ENCODE assay signal across 8 cellular contexts in genomic region chr2:37982147-37982582, GRCh38. TPM values are rescaled to one million over a fixed set of nuclear protein-coding genes. Genes with fewer than 3 reads are reported as not detected.
DNase-seq lines count a peak whose midpoint lies in the region; ATAC-seq and TF ChIP-seq lines count a peak whose summit lies in the region.

No MANE protein-coding gene starts in this region.

- H3K4me3 Mint-ChIP-seq in WTC11 = peak overlapping the region; percentile 51
- no peak overlapping the region for H3K4me3 Mint-ChIP-seq in central memory CD8-positive, alpha-beta T cell

- H3K27me3 Mint-ChIP-seq in WTC11 (ENCODE audit: low read depth) = no peaks in the 10 kb centered on the region
- H3K27me3 Mint-ChIP-seq in central memory CD8-positive, alpha-beta T cell = no peaks in the 10 kb centered on the region

- peak; percentile 77 for TF ChIP-seq CTCF in WTC11 (IDR thresholded peaks at IDR 0.05)

- ATAC-seq in WTC11 (peak; percentile 72), left lobe of liver (peak; percentile 88)
- ATAC-seq in central memory CD8-positive, alpha-beta T cell (replicated peaks; ENCODE audit: extremely low read depth, poor library complexity, severe bottlenecking) = no peak

- POLR2A ChIA-PET in WTC11 (lab: Charles Lee) = no interaction called here

- CTCF ChIA-PET in WTC11 (lab: Charles Lee) = interaction anchor here (0.6 to 1.3 kb wide), 24 partner anchors 8 to 484 kb away, joined by 3 to 10 read pairs (median 4); partner anchors contain the start of genes CYP1B1 and RMDN2

- H3K4me1 Mint-ChIP-seq in WTC11 = peaks cover 12% of the 10 kb centered on the region
- H3K4me1 Mint-ChIP-seq in central memory CD8-positive, alpha-beta T cell = no peaks in the 10 kb centered on the region

- peaks cover 14% of the 10 kb centered on the region for H3K36me3 Mint-ChIP-seq in WTC11
- H3K36me3 Mint-ChIP-seq in central memory CD8-positive, alpha-beta T cell (ENCODE audit: insufficient read depth) = no peaks in the 10 kb centered on the region

- no peak overlapping the region for H3K27ac Mint-ChIP-seq in WTC11
- no peak overlapping the region for H3K27ac Mint-ChIP-seq in central memory CD8-positive, alpha-beta T cell (ENCODE audit: low read depth)

- DNase-seq in NCI-H2029 treated with DMSO at 0.1 percent for 48 hours (lab: John Stamatoyannopoulos, UW) (peak; percentile 6), NCI-H2029 (lab: John Stamatoyannopoulos, UW) (no peak), NCI-H1105 (lab: John Stamatoyannopoulos, UW) (peak; percentile 28), WTC11 (ENCODE audit: low spot score) (peak; percentile 69), left lobe of liver (ENCODE audit: low spot score) (peak; percentile 64), GM19240 (ENCODE audit: insufficient read length, low spot score) (no peak)
- DNase-seq in central memory CD8-positive, alpha-beta T cell (ENCODE audit: low spot score in 2 of 2) = peak; percentile 19 to 44
- DNase-seq in stimulated activated CD4-positive, alpha-beta T cell treated with anti-CD3 and anti-CD28 coated beads, Interleukin-4, amount 100 ng/mL, for 4 hours = peak; percentile 32 to 52

- peaks cover 15% of the 10 kb centered on the region for H3K9me3 Mint-ChIP-seq in WTC11
- no peaks in the 10 kb centered on the region for H3K9me3 Mint-ChIP-seq in central memory CD8-positive, alpha-beta T cell

TF ChIP-seq in WTC11, 78 proteins besides CTCF, POLR2A, EP300 and RAD21:
- TF ChIP-seq ESRRA (CRISPR knock-in tag; IDR thresholded peaks at IDR 0.05; ENCODE audit: borderline replicate concordance) (no peak), HMGA2 (CRISPR knock-in tag; IDR thresholded peaks at IDR 0.05) (no peak), NR2C2 (CRISPR knock-in tag; IDR thresholded peaks at IDR 0.05) (no peak), ELF4 (CRISPR knock-in tag; IDR thresholded peaks at IDR 0.05; ENCODE audit: low read depth) (no peak), AFF4 (CRISPR knock-in tag; IDR thresholded peaks at IDR 0.05; ENCODE audit: borderline replicate concordance) (no peak)

RNA-seq across cellular contexts. Expression of gene RMDN2, which starts 57.1 kb away (rescaled TPM):
- total RNA-seq in WTC11 (2021) (3.0 to 4.3 TPM (median 3.5 TPM) in 3 replicates), left lobe of liver (16.4 TPM)

Comparison
In these comparisons a context has a peak if more than half of its experiments do, and no peak if none do; other contexts are left out.
1. DNase-seq: peak in NCI-H2029 treated with DMSO at 0.1 percent for 48 hours (single experiment), NCI-H1105 (single experiment), WTC11 (single experiment), central memory CD8-positive, alpha-beta T cell (2 of 2), left lobe of liver (single experiment) and stimulated activated CD4-positive, alpha-beta T cell treated with anti-CD3 and anti-CD28 coated beads, Interleukin-4, amount 100 ng/mL, for 4 hours (2 of 2); none in NCI-H2029 (single experiment) and GM19240 (single experiment).